Comparison of ENCODE assay signal across 10 cellular contexts in the genomic region with DNA sequence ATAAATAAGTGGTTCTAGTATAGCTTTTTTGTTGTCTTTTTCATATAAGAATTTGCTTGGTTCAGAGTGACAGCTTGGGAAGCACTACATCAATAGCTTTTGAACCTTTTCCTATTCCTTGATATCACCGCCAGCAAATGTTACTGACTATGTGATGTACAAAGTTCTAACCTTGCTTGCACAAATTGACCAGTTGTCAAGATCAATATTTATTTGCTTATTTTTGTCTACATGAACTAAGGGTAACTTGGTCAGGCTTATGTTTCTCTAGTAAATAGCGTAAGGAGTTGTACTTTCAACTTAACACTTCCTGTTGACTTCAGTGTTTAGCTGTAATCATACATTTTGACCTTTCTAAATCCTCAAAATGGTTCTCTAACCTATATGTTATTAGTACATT.
DNase-seq lines count a peak whose midpoint lies in the region; ATAC-seq lines count a peak whose summit lies in the region.
"Had no signal": no experiment of that assay in that cellular context is flagged by ENCODE, and none has a peak within 500 bp of the region (broad histone marks: within the 10 kb centered on the region; RNA-seq: fewer than 3 reads in every experiment).

No MANE protein-coding gene starts in this region.

- ATAC-seq in T-cell (replicated peaks in 1 of 4) (no peak), HG02642 (IDR thresholded peaks at IDR 0.05; ENCODE audit: poor library complexity, unreplicated experiment) (no peak), HG02970 (IDR thresholded peaks at IDR 0.05; ENCODE audit: low FRiP score, unreplicated experiment) (no peak)
- ATAC-seq in stimulated activated naive CD8-positive, alpha-beta T cell treated with anti-CD3 and anti-CD28 coated beads, Interleukin-15, amount 100 ng/mL, for 72 hours, result no peak

- H3K27me3 Mint-ChIP-seq in activated naive CD4-positive, alpha-beta T cell treated with anti-CD3 and anti-CD28 coated beads, Interleukin-2, amount 10 ng/mL, durations not matched to agents 7 days and 5 days, result no peaks in the 10 kb centered on the region
- H3K27me3 Mint-ChIP-seq in T-cell, result no peaks in the 10 kb centered on the region
- no peaks in the 10 kb centered on the region for H3K27me3 Mint-ChIP-seq in immature natural killer cell (ENCODE audit: low read depth in 3 of 3)
- H3K27me3 Mint-ChIP-seq in stimulated activated naive CD8-positive, alpha-beta T cell treated with anti-CD3 and anti-CD28 coated beads, Interleukin-15, amount 100 ng/mL, for 72 hours, result no peaks in the 10 kb centered on the region

- POLR2A ChIA-PET in T-cell (lab: Charles Lee), result interaction anchor here (0.7 kb wide), 2 partner anchors 28 to 37 kb away, joined by 3 read pairs; no protein-coding TSS in a partner anchor

- H3K27ac Mint-ChIP-seq in activated naive CD4-positive, alpha-beta T cell treated with anti-CD3 and anti-CD28 coated beads, Interleukin-2, amount 10 ng/mL, durations not matched to agents 7 days and 5 days, result peak overlapping the region; percentile 89
- H3K27ac Mint-ChIP-seq in T-cell (peak overlapping the region; percentile 91 to 93), immature natural killer cell (peak overlapping the region; percentile 53 to 78 (median 74))
- H3K27ac Mint-ChIP-seq in stimulated activated naive CD8-positive, alpha-beta T cell treated with anti-CD3 and anti-CD28 coated beads, Interleukin-15, amount 100 ng/mL, for 72 hours, result peak overlapping the region in 1 of 2 donors; percentile 75

- H3K4me1 Mint-ChIP-seq in activated naive CD4-positive, alpha-beta T cell treated with anti-CD3 and anti-CD28 coated beads, Interleukin-2, amount 10 ng/mL, durations not matched to agents 7 days and 5 days, result peaks cover 73% of the 10 kb centered on the region
- H3K4me1 Mint-ChIP-seq in T-cell, result peaks cover 68 to 73% (median 71%) of the 10 kb centered on the region in 3 donors
- peaks cover 26 to 41% of the 10 kb centered on the region in 2 donors for H3K4me1 Mint-ChIP-seq in immature natural killer cell
- peaks cover 70% of the 10 kb centered on the region for H3K4me1 Mint-ChIP-seq in stimulated activated naive CD8-positive, alpha-beta T cell treated with anti-CD3 and anti-CD28 coated beads, Interleukin-15, amount 100 ng/mL, for 72 hours

- CTCF ChIA-PET in activated naive CD4-positive, alpha-beta T cell treated with anti-CD3 and anti-CD28 coated beads, Interleukin-2, amount 10 ng/mL, durations not matched to agents 7 days and 5 days (lab: Charles Lee), result interaction anchor here (1.3 kb wide), 1 partner anchor 152 kb away, joined by 3 read pairs; no protein-coding TSS in a partner anchor
- CTCF ChIA-PET in T-cell (lab: Charles Lee), result interaction anchor here in 1 of 2 donors (0.6 kb wide), 1 partner anchor 43 kb away, joined by 4 read pairs; no protein-coding TSS in a partner anchor

- no peaks in the 10 kb centered on the region for H3K9me3 Mint-ChIP-seq in activated naive CD4-positive, alpha-beta T cell treated with anti-CD3 and anti-CD28 coated beads, Interleukin-2, amount 10 ng/mL, durations not matched to agents 7 days and 5 days
- H3K9me3 Mint-ChIP-seq in T-cell (no peaks in the 10 kb centered on the region), immature natural killer cell (no peaks in the 10 kb centered on the region)
- H3K9me3 Mint-ChIP-seq in stimulated activated naive CD8-positive, alpha-beta T cell treated with anti-CD3 and anti-CD28 coated beads, Interleukin-15, amount 100 ng/mL, for 72 hours, result no peaks in the 10 kb centered on the region

- peaks cover 19% of the 10 kb centered on the region for H3K36me3 Mint-ChIP-seq in activated naive CD4-positive, alpha-beta T cell treated with anti-CD3 and anti-CD28 coated beads, Interleukin-2, amount 10 ng/mL, durations not matched to agents 7 days and 5 days
- H3K36me3 Mint-ChIP-seq in T-cell (peaks cover 2% of the 10 kb centered on the region), immature natural killer cell (no peaks in the 10 kb centered on the region)

- no peak for DNase-seq in activated naive CD4-positive, alpha-beta T cell treated with anti-CD3 and anti-CD28 coated beads, Interleukin-2, amount 10 ng/mL, durations not matched to agents 7 days and 5 days
- DNase-seq in activated naive CD4-positive, alpha-beta T cell (lab: John Stamatoyannopoulos, UW), result no peak
- DNase-seq in T-cell (no peak), immature natural killer cell (no peak), CD1c-positive myeloid dendritic cell (ENCODE audit: extremely low spot score) (no peak)
- no peak for DNase-seq in stimulated activated naive CD8-positive, alpha-beta T cell treated with anti-CD3 and anti-CD28 coated beads, Interleukin-15, amount 100 ng/mL, for 72 hours
- DNase-seq: Kasumi-1, NCI-H187 had no signal

- H3K4me3 Mint-ChIP-seq in activated naive CD4-positive, alpha-beta T cell treated with anti-CD3 and anti-CD28 coated beads, Interleukin-2, amount 10 ng/mL, durations not matched to agents 7 days and 5 days, result no peak overlapping the region
- peak overlapping the region; percentile 6 to 39 (median 21) for H3K4me3 Mint-ChIP-seq in T-cell
- H3K4me3 Mint-ChIP-seq in immature natural killer cell, result peak overlapping the region; percentile 4 to 46 (median 18)
- peak overlapping the region; percentile 21 to 33 for H3K4me3 Mint-ChIP-seq in stimulated activated naive CD8-positive, alpha-beta T cell treated with anti-CD3 and anti-CD28 coated beads, Interleukin-15, amount 100 ng/mL, for 72 hours
